Comparison of ENCODE assay signal across 8 cellular contexts in the genomic region with DNA sequence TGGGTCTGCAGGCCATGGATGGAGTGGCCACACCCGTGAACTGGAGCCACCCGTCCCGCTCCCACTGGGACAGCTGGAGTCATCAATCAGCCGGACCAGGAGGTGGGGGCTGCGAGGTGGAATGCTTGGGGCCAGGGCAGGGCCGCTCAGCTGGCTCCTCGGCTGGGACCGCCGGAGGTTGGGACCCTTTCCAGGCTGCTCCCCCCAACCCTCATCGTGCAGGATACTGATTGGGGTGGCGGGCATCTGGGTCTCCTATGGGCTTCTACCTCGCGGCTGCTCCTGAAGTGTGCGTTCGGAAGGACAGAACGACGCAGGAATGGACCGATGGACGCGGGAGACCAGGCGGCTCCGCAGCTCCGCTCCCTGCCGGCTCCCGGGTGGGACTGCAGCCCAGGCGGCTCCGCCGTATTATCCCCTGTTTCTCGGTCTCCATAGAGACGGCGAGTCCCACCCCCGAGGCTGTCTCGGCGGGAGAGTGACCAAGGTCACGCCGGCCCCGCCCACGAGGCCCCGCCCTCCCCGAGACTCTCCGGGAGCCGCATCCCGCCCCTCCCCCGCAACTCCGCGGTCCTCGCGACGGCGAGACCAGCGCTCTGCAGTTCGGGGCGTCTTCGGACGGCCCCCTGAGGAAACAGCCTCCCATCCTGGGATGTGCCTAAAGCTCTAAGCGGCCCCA. TPM values are rescaled to one million over a fixed set of nuclear protein-coding genes. Genes with fewer than 3 reads are reported as not detected.
A peak's percentile ranks its signal among the peaks of the same experiment; 100 is the strongest.
DNase-seq lines count a peak whose midpoint lies in the region; ATAC-seq, FAIRE-seq and TF ChIP-seq lines count a peak whose summit lies in the region.

A gene (minus strand): TSS at position 388 of the 679 bp plus-strand sequence. CDS start 2,387 bp downstream, outside the sequence.

- POLR2A ChIA-PET in CD8-positive, alpha-beta T cell (lab: Charles Lee): interaction anchor here (0.6 to 0.9 kb wide), 2 partner anchors 88 to 1063 kb away, joined by 3 read pairs; no protein-coding TSS in a partner anchor
- POLR2A ChIA-PET in endothelial cell of umbilical vein (lab: Charles Lee): interaction anchor here (0.6 kb wide), 1 partner anchor 119 kb away, joined by 3 read pairs; no protein-coding TSS in a partner anchor

- dilution Hi-C loops in endothelial cell of umbilical vein (cut with MboI; ENCODE audit: extremely low pct_ligation_motif_present, low sequenced_read_pairs): no loop called here

- peaks cover 15% of the 10 kb centered on the region for H3K4me1 ChIP-seq in CD8-positive, alpha-beta T cell (ENCODE audit: insufficient read depth, low read length)
- H3K4me1 ChIP-seq in endothelial cell of umbilical vein (ENCODE audit: control insufficient read depth, extremely low read depth, insufficient read depth, low read length): peaks cover 13% of the 10 kb centered on the region

- H3K79me2 ChIP-seq in endothelial cell of umbilical vein (ENCODE audit: control insufficient read depth, insufficient read depth, low read length): no peaks in the 10 kb centered on the region

- no peaks in the 10 kb centered on the region for H3K9me3 ChIP-seq in CD8-positive, alpha-beta T cell (ENCODE audit: low read length)
- H3K9me3 ChIP-seq in endothelial cell of umbilical vein (replicated peaks; ENCODE audit: control insufficient read depth, insufficient read depth, low read length): no peaks in the 10 kb centered on the region

- peaks cover 23% of the 10 kb centered on the region for H3K27me3 ChIP-seq in CD8-positive, alpha-beta T cell (ENCODE audit: insufficient read depth, low read length)
- H3K27me3 ChIP-seq in endothelial cell of umbilical vein (ENCODE audit: control insufficient read depth in 2 of 2, insufficient read depth in 2 of 2, low read length in 2 of 2): peaks cover 9 to 11% of the 10 kb centered on the region in 2 experiments

- peaks cover 28% of the 10 kb centered on the region for H3K27me3 Mint-ChIP-seq in CD8-positive, alpha-beta T cell (ENCODE audit: low read depth)
- H3K27me3 Mint-ChIP-seq in activated CD4-positive, alpha-beta T cell treated with anti-CD3 and anti-CD28 coated beads, Interleukin-2, amount 10 ng/mL, durations not matched to agents 24 days and 14 days: peaks cover 49% of the 10 kb centered on the region

- peak within 1 kb of the TSS; percentile 6 for H3K4me3 ChIP-seq in CD8-positive, alpha-beta T cell (ENCODE audit: low read depth, low read length)
- peak within 1 kb of the TSS in 2 of 3 experiments; percentile 9 to 26 for H3K4me3 ChIP-seq in endothelial cell of umbilical vein (replicated peaks in 1 of 3; ENCODE audit: insufficient read depth in 1 of 3, low read depth in 1 of 3, low read length in 3 of 3)

- peak within 1 kb of the TSS; percentile 46 for H3K4me2 ChIP-seq in endothelial cell of umbilical vein (ENCODE audit: insufficient read depth, low read length)

- H3K9me3 Mint-ChIP-seq in CD8-positive, alpha-beta T cell: no peaks in the 10 kb centered on the region
- no peaks in the 10 kb centered on the region for H3K9me3 Mint-ChIP-seq in activated CD4-positive, alpha-beta T cell treated with anti-CD3 and anti-CD28 coated beads, Interleukin-2, amount 10 ng/mL, durations not matched to agents 24 days and 14 days

- H3K36me3 Mint-ChIP-seq in CD8-positive, alpha-beta T cell: no peaks in the 10 kb centered on the region
- H3K36me3 Mint-ChIP-seq in activated CD4-positive, alpha-beta T cell treated with anti-CD3 and anti-CD28 coated beads, Interleukin-2, amount 10 ng/mL, durations not matched to agents 24 days and 14 days (ENCODE audit: low read depth): no peaks in the 10 kb centered on the region

- BruUV-seq in endothelial cell of umbilical vein (replicated peaks; lab: Mats Ljungman, UMichigan): no TSS peak

- no peak within 1 kb of the TSS for H3K27ac Mint-ChIP-seq in CD8-positive, alpha-beta T cell
- H3K27ac Mint-ChIP-seq in activated CD4-positive, alpha-beta T cell treated with anti-CD3 and anti-CD28 coated beads, Interleukin-2, amount 10 ng/mL, durations not matched to agents 24 days and 14 days: peak within 1 kb of the TSS; percentile 62

- peak in 3 of 7 experiments; percentile 26 to 48 (median 43) for DNase-seq in CD8-positive, alpha-beta T cell
- DNase-seq in LHCN-M2 (ENCODE audit: low read depth): peak; percentile 87
- peak; percentile 84 for DNase-seq in activated CD4-positive, alpha-beta T cell treated with anti-CD3 and anti-CD28 coated beads, Interleukin-2, amount 10 ng/mL, durations not matched to agents 24 days and 14 days
- DNase-seq in endothelial cell of umbilical vein (ENCODE audit: low read depth, low spot score): peak; percentile 81
- peak; percentile 84 to 89 for DNase-seq in lung microvascular endothelial cell (ENCODE audit: low read depth in 2 of 2)
- DNase-seq in stimulated activated CD4-positive, alpha-beta T cell treated with anti-CD3 and anti-CD28 coated beads, Interleukin-4, amount 100 ng/mL, for 48 hours (ENCODE audit: low read depth in 2 of 2): peak; percentile 35 to 38
- no peak for DNase-seq in effector CD4-positive, alpha-beta T cell

- no peaks in the 10 kb centered on the region for H3K36me3 ChIP-seq in CD8-positive, alpha-beta T cell (ENCODE audit: insufficient read depth, low read length)
- H3K36me3 ChIP-seq in endothelial cell of umbilical vein (ENCODE audit: control insufficient read depth in 2 of 2, extremely low read depth in 1 of 2, insufficient read depth in 2 of 2, low read length in 2 of 2): no peaks in the 10 kb centered on the region

- peak within 1 kb of the TSS; percentile 60 for H3K4me3 Mint-ChIP-seq in CD8-positive, alpha-beta T cell
- peak within 1 kb of the TSS; percentile 64 for H3K4me3 Mint-ChIP-seq in activated CD4-positive, alpha-beta T cell treated with anti-CD3 and anti-CD28 coated beads, Interleukin-2, amount 10 ng/mL, durations not matched to agents 24 days and 14 days

- H3K27ac ChIP-seq in CD8-positive, alpha-beta T cell (ENCODE audit: low read depth, low read length): no peak within 1 kb of the TSS
- no peak within 1 kb of the TSS for H3K27ac ChIP-seq in endothelial cell of umbilical vein (ENCODE audit: insufficient read depth, low read depth, low read length)

- intact Hi-C loops in CD8-positive, alpha-beta T cell (cut with DNase I, micrococcal nuclease): no loop called here
- intact Hi-C loops in activated CD4-positive, alpha-beta T cell treated with anti-CD3 and anti-CD28 coated beads, Interleukin-2, amount 10 ng/mL, durations not matched to agents 24 days and 14 days (cut with micrococcal nuclease): loop anchor here (10.0 kb wide), 1 partner anchor 48 kb away; no protein-coding TSS in a partner anchor
- intact Hi-C loops in endothelial cell of umbilical vein (cut with micrococcal nuclease): loop anchor here (1.0 to 10.0 kb wide), 7 partner anchors 21 to 438 kb away; a partner anchor contains a TSS

- peak; percentile 70 for ATAC-seq in CD8-positive, alpha-beta T cell
- ATAC-seq in GM21367 (IDR thresholded peaks at IDR 0.05; ENCODE audit: unreplicated experiment): no peak

- no peaks in the 10 kb centered on the region for H3K9me1 ChIP-seq in endothelial cell of umbilical vein (replicated peaks; ENCODE audit: control insufficient read depth, extremely low read depth, insufficient read depth, low read length)

- peak within 1 kb of the TSS; percentile 77 for H2AFZ ChIP-seq in endothelial cell of umbilical vein (ENCODE audit: low read depth, low read length)

- CTCF ChIA-PET in CD8-positive, alpha-beta T cell (lab: Charles Lee): interaction anchor here (0.8 to 1.2 kb wide), 2 partner anchors 23 to 63 kb away, joined by 3 read pairs; a partner anchor contains a TSS
- CTCF ChIA-PET in endothelial cell of umbilical vein (lab: Charles Lee): interaction anchor here (0.6 to 3.1 kb wide), 23 partner anchors 8 to 447 kb away, joined by 3 to 34 read pairs (median 4); a partner anchor contains a TSS

- no peak for TF ChIP-seq POLR2A in endothelial cell of umbilical vein (IDR thresholded peaks at IDR 0.05; ENCODE audit: low read depth, low read length)

- FAIRE-seq in endothelial cell of umbilical vein (lab: Jason Lieb, UNC): peak; percentile 90

- peak; percentile 16 for TF ChIP-seq CTCF in CD8-positive, alpha-beta T cell (IDR thresholded peaks at IDR 0.05)
- TF ChIP-seq CTCF in endothelial cell of umbilical vein (IDR thresholded peaks at IDR 0.05; ENCODE audit: extremely low read depth in 1 of 2, insufficient read depth in 1 of 2, low read depth in 1 of 2, low read length in 2 of 2): peak; percentile 63 to 85

- no peaks in the 10 kb centered on the region for H4K20me1 ChIP-seq in endothelial cell of umbilical vein (replicated peaks; ENCODE audit: control insufficient read depth, extremely low read depth, insufficient read depth, low read length)

- peaks cover 12% of the 10 kb centered on the region for H3K4me1 Mint-ChIP-seq in CD8-positive, alpha-beta T cell (ENCODE audit: low read depth)
- H3K4me1 Mint-ChIP-seq in activated CD4-positive, alpha-beta T cell treated with anti-CD3 and anti-CD28 coated beads, Interleukin-2, amount 10 ng/mL, durations not matched to agents 24 days and 14 days: peaks cover 4% of the 10 kb centered on the region

- peak within 1 kb of the TSS; percentile 2 for H3K9ac ChIP-seq in endothelial cell of umbilical vein (replicated peaks; ENCODE audit: extremely low read depth, insufficient read depth, low read length)

TF ChIP-seq in endothelial cell of umbilical vein, 7 proteins besides CTCF, POLR2A, EP300 and RAD21:
- TF ChIP-seq POLR2AphosphoS5 (IDR thresholded peaks at IDR 0.05; ENCODE audit: insufficient read depth, low read depth, low read length) (peak; percentile 8), EZH2 (IDR thresholded peaks at IDR 0.05; ENCODE audit: borderline replicate concordance, low read depth, low read length, severe bottlenecking) (no peak)

RNA-seq across cellular contexts. Expression of the gene that starts here (rescaled TPM):
- total RNA-seq in CD8-positive, alpha-beta T cell: not detected
- total RNA-seq in LHCN-M2 (2014; rRNA removed) (11.9 and 17.6 TPM in 2 replicates), endothelial cell of umbilical vein (1.3 and 2.0 TPM in 2 replicates), lung microvascular endothelial cell (0.22 TPM in 1 of 2 replicates, not detected in the other)
- 14.9 TPM for polyA plus RNA-seq in LHCN-M2 (2012)
- total RNA-seq in activated CD4-positive, alpha-beta T cell treated with anti-CD3 and anti-CD28 coated beads, Interleukin-2, amount 10 ng/mL, durations not matched to agents 24 days and 14 days: not detected in 2 replicates
- 0.33 and 0.91 TPM in 2 replicates for polyA plus RNA-seq in endothelial cell of umbilical vein
- 0.77 and 1.0 TPM in 2 replicates for polyA plus RNA-seq in endothelial cell of umbilical vein (2011; cell fraction: cytosol; rRNA removed)
- 0.32 and 0.81 TPM in 2 replicates for polyA plus RNA-seq in endothelial cell of umbilical vein (2011; cell fraction: nucleus; rRNA removed)
- 1.2 and 3.2 TPM in 2 replicates for polyA plus RNA-seq in endothelial cell of umbilical vein (2012)
- not detected in 2 replicates for polyA minus RNA-seq in endothelial cell of umbilical vein
- polyA minus RNA-seq in endothelial cell of umbilical vein (2011; cell fraction: cytosol; rRNA and poly(A)+ RNA removed): not detected
- 0.24 and 0.29 TPM in 2 replicates for polyA minus RNA-seq in endothelial cell of umbilical vein (2011; cell fraction: nucleus; rRNA and poly(A)+ RNA removed)

Comparison
In these comparisons a context has a peak if more than half of its experiments do, and no peak if none do; other contexts are left out.
1. Peak in ATAC-seq and H3K4me3 ChIP-seq in CD8-positive, alpha-beta T cell; RNA of the gene not detected or under 1 TPM.
2. Peak in DNase-seq in activated CD4-positive, alpha-beta T cell treated with anti-CD3 and anti-CD28 coated beads, Interleukin-2, amount 10 ng/mL, durations not matched to agents 24 days and 14 days; RNA of the gene not detected or under 1 TPM.
3. Peak in DNase-seq in lung microvascular endothelial cell; RNA of the gene not detected or under 1 TPM.
4. intact Hi-C loops: an anchor here in activated CD4-positive, alpha-beta T cell treated with anti-CD3 and anti-CD28 coated beads, Interleukin-2, amount 10 ng/mL, durations not matched to agents 24 days and 14 days (10.0 kb wide) and endothelial cell of umbilical vein (1.0 to 10.0 kb wide); none called in CD8-positive, alpha-beta T cell.